Comparison of ENCODE assay signal across 8 cellular contexts in genomic region chr6:52576392-52577021, GRCh38. TPM values are rescaled to one million over a fixed set of nuclear protein-coding genes. Genes with fewer than 3 reads are reported as not detected.
A peak's percentile ranks its signal among the peaks of the same experiment; 100 is the strongest.
DNase-seq lines count a peak whose midpoint lies in the region; ATAC-seq and TF ChIP-seq lines count a peak whose summit lies in the region.

No MANE protein-coding gene starts in this region.

- intact Hi-C loops in right lobe of liver (cut with DNase I) = no loop called here

- CTCF ChIA-PET in WTC11 (lab: Charles Lee) = interaction anchor here (0.6 to 3.2 kb wide), 24 partner anchors 9 to 177 kb away, joined by 3 to 17 read pairs (median 3); partner anchors contain the start of gene TMEM14A

- H3K27me3 Mint-ChIP-seq in WTC11 (ENCODE audit: low read depth) = peaks cover 3% of the 10 kb centered on the region; the same call in 1 of the 2 replicates

- no peaks in the 10 kb centered on the region for H3K27me3 ChIP-seq in right lobe of liver

- H3K4me1 ChIP-seq in right lobe of liver = peaks cover 0 to 17% (median 3%) of the 10 kb centered on the region in 4 donors

- ATAC-seq in HG02759 (IDR thresholded peaks at IDR 0.05; ENCODE audit: unreplicated experiment) (peak; percentile 65), WTC11 (peak; percentile 64), right lobe of liver (peak; percentile 75 to 79 (median 76))

- DNase-seq in activated T-cell treated with anti-CD3 and anti-CD28 coated beads for 1 hour (ENCODE audit: low read depth) = peak; percentile 29
- DNase-seq in activated T-cell treated with anti-CD3 and anti-CD28 coated beads, Interleukin-2, amount 50 U/mL, for 1 hour = no peak
- peak; percentile 28 for DNase-seq in NCI-H1694 treated with DMSO at 0.1 percent for 48 hours (lab: John Stamatoyannopoulos, UW)
- DNase-seq in WTC11 (ENCODE audit: low spot score) = peak; percentile 70
- DNase-seq in right lobe of liver = peak in 2 of 3 donors; percentile 69 to 75
- peak in 2 of 3 donors; percentile 19 to 37 for DNase-seq in stimulated activated CD4-positive, alpha-beta T cell treated with anti-CD3 and anti-CD28 coated beads, TNF-alpha, amount 100 ng/mL, for 1 hour (ENCODE audit: low read depth in 3 of 3, low spot score in 1 of 3)

- H3K4me3 Mint-ChIP-seq in WTC11 = peak overlapping the region; percentile 89

- TF ChIP-seq CTCF in WTC11 (IDR thresholded peaks at IDR 0.05) (peak; percentile 17; the same call in 1 of the 2 replicates), right lobe of liver (IDR thresholded peaks at IDR 0.05) (peak; percentile 46 to 57 (median 56))

- WGBS in right lobe of liver (ENCODE audit: insufficient coverage, low coverage, low lambda C conversion rate, missing lambda C conversion rate) = 0% methylated on average over 1 of the region's 51 CpGs

- H3K27ac ChIP-seq in cingulate gyrus (ENCODE audit: low read depth, low read length) = peak overlapping the region; percentile 40
- peak overlapping the region; percentile 64 to 97 (median 65) for H3K27ac ChIP-seq in right lobe of liver

- H3K36me3 ChIP-seq in right lobe of liver = no peaks in the 10 kb centered on the region

- no peaks in the 10 kb centered on the region for H3K9me3 ChIP-seq in right lobe of liver

- H3K36me3 Mint-ChIP-seq in WTC11 = no peaks in the 10 kb centered on the region

- peaks cover 49% of the 10 kb centered on the region for H3K4me1 Mint-ChIP-seq in WTC11

- no peaks in the 10 kb centered on the region for H3K9me3 Mint-ChIP-seq in WTC11

- TF ChIP-seq POLR2A in right lobe of liver (IDR thresholded peaks at IDR 0.05) = no peak

- 0 out of 2 replicates have a peak overlapping the region, but pooled peaks have one; percentile 58 for H3K27ac Mint-ChIP-seq in WTC11

- peak overlapping the region; percentile 77 to 90 (median 83) for H3K4me3 ChIP-seq in right lobe of liver

- POLR2A ChIA-PET in WTC11 (lab: Charles Lee) = interaction anchor here (0.6 to 1.6 kb wide), 6 partner anchors 15 to 157 kb away, joined by 3 to 5 read pairs (median 3); no protein-coding TSS in a partner anchor

TF ChIP-seq in WTC11, 78 proteins besides CTCF, POLR2A, EP300 and RAD21 (continues in another document):
- TF ChIP-seq SP1 (CRISPR knock-in tag; conservative IDR thresholded peaks at IDR 0.05) (no peak), NR3C1 (CRISPR knock-in tag; conservative IDR thresholded peaks at IDR 0.05; ENCODE audit: low read depth) (no peak), CREM (CRISPR knock-in tag; IDR thresholded peaks at IDR 0.05) (0 out of 2 replicates have a peak, but pooled peaks have one; percentile 5), FOXK1 (CRISPR knock-in tag; IDR thresholded peaks at IDR 0.05) (no peak), SMAD3 (CRISPR knock-in tag; IDR thresholded peaks at IDR 0.05; ENCODE audit: borderline replicate concordance) (no peak), ZNF138 (CRISPR knock-in tag; conservative IDR thresholded peaks at IDR 0.05) (no peak), MYBL2 (CRISPR knock-in tag; IDR thresholded peaks at IDR 0.05) (no peak), SMAD4 (CRISPR knock-in tag; IDR thresholded peaks at IDR 0.05) (no peak), HMGXB4 (CRISPR knock-in tag; IDR thresholded peaks at IDR 0.05) (peak; percentile 60; the same call in 1 of the 2 replicates), ARID4B (CRISPR knock-in tag; IDR thresholded peaks at IDR 0.05; ENCODE audit: borderline replicate concordance) (peak; percentile 63; the same call in 1 of the 2 replicates), FOXP4 (CRISPR knock-in tag; IDR thresholded peaks at IDR 0.05) (0 out of 2 replicates have a peak, but pooled peaks have one; percentile 17), ZNF263 (CRISPR knock-in tag; IDR thresholded peaks at IDR 0.05; ENCODE audit: low read depth) (peak; percentile 59; the same call in 1 of the 2 replicates), HMGA2 (CRISPR knock-in tag; IDR thresholded peaks at IDR 0.05) (no peak), TCF7 (CRISPR knock-in tag; IDR thresholded peaks at IDR 0.05; ENCODE audit: low read depth) (no peak), MAX (CRISPR knock-in tag; IDR thresholded peaks at IDR 0.05) (peak; percentile 73), PRRX2 (CRISPR knock-in tag; IDR thresholded peaks at IDR 0.05) (no peak), ZNF425 (CRISPR knock-in tag; conservative IDR thresholded peaks at IDR 0.05) (no peak)

RNA-seq across cellular contexts. Expression of gene TRAM2, which starts 0.4 kb away (rescaled TPM):
- total RNA-seq in WTC11 (2021) = 13.4 to 14.4 TPM (median 13.5 TPM) in 3 replicates
- 10 to 100 TPM; 16.1 to 24.8 (median 17.8) TPM for total RNA-seq in right lobe of liver
